In the genomic region with DNA sequence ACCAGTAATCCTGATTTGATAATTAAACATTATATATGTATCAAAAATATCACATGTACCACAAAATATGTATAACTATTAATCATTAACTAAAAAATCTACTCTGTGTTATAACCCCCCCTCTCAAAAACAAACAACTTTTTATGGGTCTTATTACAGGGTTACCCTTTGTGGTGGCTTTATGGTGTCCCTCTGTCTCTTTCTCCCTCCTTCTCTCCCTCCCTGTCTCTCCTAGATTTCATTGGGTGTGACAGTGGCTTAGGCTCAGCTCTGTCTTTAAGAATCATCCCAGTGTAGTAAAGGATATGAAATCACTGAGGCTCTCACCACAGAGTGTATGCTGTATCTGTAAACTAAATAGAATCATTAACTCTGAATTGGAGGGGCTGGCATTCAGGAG, we compare ENCODE assay signal across 5 cellular contexts.
"Had no signal": no experiment of that assay in that cellular context is flagged by ENCODE, and none has a peak within 500 bp of the region (broad histone marks: within the 10 kb centered on the region; RNA-seq: fewer than 3 reads in every experiment).

No MANE protein-coding gene starts in this region.

- ATAC-seq: GM23338, HepG2 had no signal

- H3K4me3 ChIP-seq: GM23338 had no signal

- DNase-seq: H9, HCEC 1CT, KBM-7 had no signal
